Comparison of ENCODE assay signal across 7 cellular contexts in the genomic region with DNA sequence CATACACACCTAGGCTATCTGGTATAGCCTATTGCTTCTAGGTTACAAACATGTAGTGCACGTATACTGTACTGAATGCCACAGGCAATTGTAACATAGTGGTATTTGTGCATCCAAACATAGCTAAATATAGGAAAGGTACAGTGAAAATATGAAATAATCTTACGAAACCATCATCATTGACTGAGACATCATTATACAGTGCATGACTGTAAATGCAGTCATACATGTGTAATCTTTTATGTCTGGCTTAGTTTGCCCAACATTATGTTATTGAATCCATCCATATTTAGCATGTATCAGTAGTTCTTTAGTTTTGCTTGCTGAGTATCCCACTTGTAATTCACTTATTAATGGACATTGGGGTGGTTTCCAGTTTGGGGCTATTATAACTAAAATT.
"Had no signal": no experiment of that assay in that cellular context is flagged by ENCODE, and none has a peak within 500 bp of the region (broad histone marks: within the 10 kb centered on the region; RNA-seq: fewer than 3 reads in every experiment).

No MANE protein-coding gene starts in this region.

- H3K27ac ChIP-seq: HL-60 had no signal

- H3K27ac Mint-ChIP-seq: IgD-negative memory B cell had no signal

- H3K36me3 Mint-ChIP-seq: IgD-negative memory B cell had no signal

- FAIRE-seq: HTR-8/SVneo, K562 had no signal

- H3K4me1 Mint-ChIP-seq: IgD-negative memory B cell had no signal

- DNase-seq: IMR-90, KBM-7 had no signal

- H3K4me3 Mint-ChIP-seq: IgD-negative memory B cell had no signal

- ATAC-seq: HepG2, K562 had no signal

- H3K4me3 ChIP-seq: K562 had no signal
